ENCODE assay signal across 10 cellular contexts in the genomic region with DNA sequence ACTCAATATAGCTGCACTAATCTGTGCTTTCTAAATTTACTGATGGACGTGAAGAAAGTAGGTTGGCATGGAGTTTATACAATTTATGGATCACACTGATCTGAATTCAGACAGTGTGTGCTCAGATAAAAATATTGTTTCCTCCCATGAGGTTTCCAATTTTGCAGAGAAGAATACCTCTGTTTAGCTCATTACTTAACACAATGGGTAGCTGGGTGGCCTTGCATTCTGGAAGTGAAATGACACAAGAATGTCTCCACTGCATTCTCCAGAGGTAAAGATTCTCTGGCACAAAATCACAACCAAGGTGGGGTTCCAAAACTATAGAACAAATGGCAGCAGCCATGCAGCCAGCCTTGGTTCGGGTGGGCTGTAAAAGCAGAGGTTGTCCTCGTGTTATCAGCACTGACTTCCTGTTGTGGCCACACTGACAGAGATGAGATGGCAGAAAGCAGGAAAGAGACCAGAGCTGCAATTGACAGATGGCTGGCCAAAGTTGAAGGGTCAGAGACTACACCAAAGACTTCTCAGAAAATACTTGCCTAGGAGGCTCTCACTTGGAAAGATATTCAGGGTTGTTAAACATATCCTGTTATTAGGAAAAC. TPM values are rescaled to one million over a fixed set of nuclear protein-coding genes. Genes with fewer than 3 reads are reported as not detected.
A peak's percentile ranks its signal among the peaks of the same experiment; 100 is the strongest.
DNase-seq lines count a peak whose midpoint lies in the region; ATAC-seq, FAIRE-seq and TF ChIP-seq lines count a peak whose summit lies in the region.
"Had no signal": no experiment of that assay in that cellular context is flagged by ENCODE, and none has a peak within 500 bp of the region (broad histone marks: within the 10 kb centered on the region; RNA-seq: fewer than 3 reads in every experiment).

No MANE protein-coding gene starts in this region.

- no peaks in the 10 kb centered on the region for H3F3A ChIP-seq in DOHH2 (ENCODE audit: control insufficient read depth, insufficient read depth)

- H4K20me1 ChIP-seq in DOHH2 (ENCODE audit: control insufficient read depth, insufficient read depth, low read depth, low read length), result no peaks in the 10 kb centered on the region
- H4K20me1 ChIP-seq in K562 (replicated peaks; ENCODE audit: control insufficient read depth, insufficient read depth, low read length), result no peaks in the 10 kb centered on the region

- POLR2A ChIA-PET in K562 (lab: Yijun Ruan, JAX), result interaction anchor here (0.5 to 1.8 kb wide), 5 partner anchors 14 to 147 kb away, joined by 3 to 4 read pairs (median 3); no protein-coding TSS in a partner anchor

- TF ChIP-seq CTCF in DOHH2 (IDR thresholded peaks at IDR 0.05; ENCODE audit: low read depth, low read length, poor library complexity, severe bottlenecking) (no peak), GM20000 (IDR thresholded peaks at IDR 0.05; ENCODE audit: extremely low read depth, missing control alignments) (no peak), K562 (IDR thresholded peaks at IDR 0.05 in 2 of 3, conservative IDR thresholded peaks at IDR 0.05 in 1 of 3; ENCODE audit: insufficient read depth in 2 of 3, low read depth in 1 of 3, low read length in 3 of 3) (no peak)

- TF ChIP-seq EP300 in K562 (IDR thresholded peaks at IDR 0.05; ENCODE audit: low read length), result peak; percentile 83; the same call in 1 of the 2 replicates

- no peaks in the 10 kb centered on the region for H3K9me1 ChIP-seq in K562 (ENCODE audit: control insufficient read depth, insufficient read depth, low read length)

- ATAC-seq in HG03280 (IDR thresholded peaks at IDR 0.05; ENCODE audit: unreplicated experiment) (peak; percentile 70), K562 (peak; percentile 93), HG02970 (IDR thresholded peaks at IDR 0.05; ENCODE audit: low FRiP score, unreplicated experiment) (no peak)
- ATAC-seq: psoas muscle had no signal

- in situ Hi-C loops in K562 (cut with MboI), result loop anchor here (25.0 kb wide), 2 partner anchors 1033 to 1733 kb away; no protein-coding TSS in a partner anchor

- H3K4me1 ChIP-seq in DOHH2 (ENCODE audit: control insufficient read depth, low read length) (peaks cover 7% of the 10 kb centered on the region), K562 (replicated peaks in 1 of 2; ENCODE audit: control insufficient read depth in 2 of 2, insufficient read depth in 2 of 2, low read length in 2 of 2) (peaks cover 0 to 21% of the 10 kb centered on the region in 2 experiments; a peak in 4 of 5 replicates)
- H3K4me1 ChIP-seq: psoas muscle had no signal

- no peak for TF ChIP-seq POLR2A in K562 (conservative IDR thresholded peaks at IDR 0.05)

- CTCF ChIA-PET in K562 (lab: Yijun Ruan, JAX; ENCODE audit: low intra/inter-chr PET ratio), result no interaction called here

- H3K9me3 ChIP-seq in DOHH2 (ENCODE audit: control insufficient read depth, insufficient read depth, low read length) (no peaks in the 10 kb centered on the region), K562 (replicated peaks; ENCODE audit: control insufficient read depth, insufficient read depth, low read depth, low read length) (no peaks in the 10 kb centered on the region)
- H3K9me3 ChIP-seq: psoas muscle had no signal

- peak; percentile 97 for FAIRE-seq in K562 (lab: Jason Lieb, UNC)

- H3K4me2 ChIP-seq in DOHH2 (ENCODE audit: low read length) (peak overlapping the region; percentile 17; the same call in 1 of the 2 replicates), K562 (ENCODE audit: insufficient read depth, low read length) (peak overlapping the region; percentile 64)

- intact Hi-C loops in K562 (cut with micrococcal nuclease), result no loop called here

- no peak for TF ChIP-seq RAD21 in K562 (CRISPR knock-in tag; conservative IDR thresholded peaks at IDR 0.05 in 1 of 2, IDR thresholded peaks at IDR 0.05 in 1 of 2)

- DNase-seq in GM20000 (ENCODE audit: low spot score) (peak; percentile 25), K562 (ENCODE audit: extremely low read depth in 1 of 4, low spot score in 3 of 4) (peak; percentile 28 to 88 (median 56)), NCI-H1417 treated with DMSO at 0.1 percent for 48 hours (lab: John Stamatoyannopoulos, UW) (no peak), nucleus accumbens (lab: John Stamatoyannopoulos, UW) (no peak), GDM1 (lab: John Stamatoyannopoulos, UW) (no peak)
- DNase-seq: psoas muscle had no signal

- H2AFZ ChIP-seq in K562 (ENCODE audit: low read depth, low read length), result peak overlapping the region; percentile 90

- H3K36me3 ChIP-seq in DOHH2 (ENCODE audit: control insufficient read depth, low read length) (no peaks in the 10 kb centered on the region), K562 (ENCODE audit: control insufficient read depth, insufficient read depth, low read length) (no peaks in the 10 kb centered on the region)

- no peaks in the 10 kb centered on the region for H3K79me2 ChIP-seq in DOHH2 (ENCODE audit: control insufficient read depth, low read length)
- no peaks in the 10 kb centered on the region for H3K79me2 ChIP-seq in K562 (ENCODE audit: control insufficient read depth, insufficient read depth, low read length)

- peak overlapping the region in 1 of 2 experiments; percentile 32; a peak in 1 of 4 replicates for H3K9ac ChIP-seq in K562 (ENCODE audit: insufficient read depth in 1 of 2, low read depth in 2 of 2, low read length in 2 of 2)

- 0% methylated on average over 3 of the region's 3 CpGs for WGBS in K562 (ENCODE audit: insufficient coverage, low coverage, missing lambda C conversion rate)

- H3K9me2 ChIP-seq in DOHH2 (replicated peaks; ENCODE audit: control insufficient read depth, low read length), result no peaks in the 10 kb centered on the region

- H3K27me3 ChIP-seq in DOHH2 (ENCODE audit: control insufficient read depth, low read length) (no peaks in the 10 kb centered on the region), K562 (ENCODE audit: control insufficient read depth in 2 of 2, insufficient read depth in 2 of 2, low read length in 2 of 2) (no peaks in the 10 kb centered on the region)

- H3K4me3 ChIP-seq in DOHH2 (ENCODE audit: low read length) (no peak overlapping the region), K562 (no peak overlapping the region)
- H3K4me3 ChIP-seq: psoas muscle, SK-N-MC had no signal

- H3K27ac ChIP-seq in DOHH2 (ENCODE audit: low read depth, low read length) (no peak overlapping the region), K562 (ENCODE audit: extremely low read depth, low read depth, low read length) (peak overlapping the region; percentile 82)
- H3K27ac ChIP-seq: psoas muscle, SK-N-MC had no signal

- BruUV-seq in K562 (replicated peaks; lab: Mats Ljungman, UMichigan), result no TSS peak

TF ChIP-seq in K562, 482 proteins besides CTCF, POLR2A, EP300 and RAD21 (continues in another document):
- TF ChIP-seq ZNF785 (CRISPR knock-in tag; IDR thresholded peaks at IDR 0.05) (no peak), TFAM (CRISPR knock-in tag; conservative IDR thresholded peaks at IDR 0.05) (no peak), STAG1 (CRISPR knock-in tag; IDR thresholded peaks at IDR 0.05; ENCODE audit: borderline replicate concordance) (no peak), CBX3 (IDR thresholded peaks at IDR 0.05; ENCODE audit: borderline replicate concordance in 1 of 2, low read length in 2 of 2) (peak in 1 of 2 experiments; percentile 68; a peak in 1 of 3 replicates), ZFX (CRISPR knock-in tag; IDR thresholded peaks at IDR 0.05) (no peak), ELF1 (tag; IDR thresholded peaks at IDR 0.05) (peak; percentile 52), ETV1 (tag; conservative IDR thresholded peaks at IDR 0.05; ENCODE audit: low read depth) (peak; percentile 94), EHMT2 (IDR thresholded peaks at IDR 0.05) (peak; percentile 62; the same call in 1 of the 2 replicates), ZBTB1 (CRISPR knock-in tag; IDR thresholded peaks at IDR 0.05; ENCODE audit: borderline replicate concordance, low read depth) (no peak), ZNF507 (tag; conservative IDR thresholded peaks at IDR 0.05) (no peak)
- TF ChIP-seq, protein P1, sequence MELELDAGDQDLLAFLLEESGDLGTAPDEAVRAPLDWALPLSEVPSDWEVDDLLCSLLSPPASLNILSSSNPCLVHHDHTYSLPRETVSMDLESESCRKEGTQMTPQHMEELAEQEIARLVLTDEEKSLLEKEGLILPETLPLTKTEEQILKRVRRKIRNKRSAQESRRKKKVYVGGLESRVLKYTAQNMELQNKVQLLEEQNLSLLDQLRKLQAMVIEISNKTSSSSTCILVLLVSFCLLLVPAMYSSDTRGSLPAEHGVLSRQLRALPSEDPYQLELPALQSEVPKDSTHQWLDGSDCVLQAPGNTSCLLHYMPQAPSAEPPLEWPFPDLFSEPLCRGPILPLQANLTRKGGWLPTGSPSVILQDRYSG (tag; conservative IDR thresholded peaks at IDR 0.05; ENCODE audit: low read depth), result 0 out of 2 replicates have a peak, but pooled peaks have one; percentile 42

RNA-seq across cellular contexts. Expression of gene HDAC2, which starts 50.2 kb away (rescaled TPM):
- total RNA-seq in K562 (2011; cell fraction: chromatin; rRNA removed; ENCODE audit: low replicate concordance), result 38.7 and 143 TPM in 2 replicates
- total RNA-seq in K562 (2011; cell fraction: nucleolus; rRNA removed), result 19.2 and 24.3 TPM in 2 replicates
- 54.0 and 89.6 TPM in 2 replicates for total RNA-seq in K562 (2011; cell fraction: nucleoplasm; rRNA removed)
- 75.5 and 85.0 TPM in 2 replicates for total RNA-seq in K562 (2014; rRNA removed)
- total RNA-seq in K562 (2014; rRNA removed; fragmentation: Illumina TruSeq; extraction: Trizol), result 151 and 174 TPM in 2 replicates
- total RNA-seq in K562 (2015; rRNA removed; fragmentation: Illumina TruSeq; extraction: Trizol), result 133 and 134 TPM in 2 replicates
- 154 and 161 TPM in 2 replicates for total RNA-seq in K562 (2021)
- 187 and 277 TPM in 2 replicates for polyA plus RNA-seq in K562 (2011; rRNA removed)
- 81.2 and 155 TPM in 2 replicates for polyA plus RNA-seq in K562 (2011; cell fraction: cytosol; rRNA removed)
- 38.4 and 56.3 TPM in 2 replicates for polyA plus RNA-seq in K562 (2011; cell fraction: nucleus; rRNA removed)
- 140 and 196 TPM in 2 replicates for polyA plus RNA-seq in K562 (2012)
- 185 and 186 TPM in 2 replicates for polyA plus RNA-seq in K562 (2014; fragmentation: Illumina TruSeq; extraction: Trizol)
- 10 to 100 TPM; 67.0 to 80.7 TPM for polyA plus RNA-seq in K562 (2014; fragmentation: Nextera tagmentation; extraction: Ambion mirVana)
- polyA plus RNA-seq in K562 (2014; rRNA removed), result 191 and 209 TPM in 2 replicates
- polyA minus RNA-seq in K562 (2011; rRNA and poly(A)+ RNA removed), result 465 and 492 TPM in 2 replicates
- polyA minus RNA-seq in K562 (2011; cell fraction: cytosol; rRNA and poly(A)+ RNA removed), result 105 and 107 TPM in 2 replicates
- polyA minus RNA-seq in K562 (2011; cell fraction: nucleus; rRNA and poly(A)+ RNA removed), result 37.4 and 54.4 TPM in 2 replicates

Comparison
In these comparisons a context has a peak if more than half of its experiments do, and no peak if none do; other contexts are left out.
1. DNase-seq: peak in GM20000 (single experiment) and K562 (4 of 4); none in NCI-H1417 treated with DMSO at 0.1 percent for 48 hours (single experiment), nucleus accumbens (0 of 56) and GDM1 (single experiment).